Comparison of ENCODE assay signal across 1 cellular context in genomic region chr20:62377064-62377461, GRCh38.
TF ChIP-seq lines count a peak whose summit lies in the region.

No MANE protein-coding gene starts in this region.

TF ChIP-seq in SK-N-SH, 30 proteins besides CTCF, POLR2A, EP300 and RAD21 (continued from another document):
- TF ChIP-seq, protein P1, sequence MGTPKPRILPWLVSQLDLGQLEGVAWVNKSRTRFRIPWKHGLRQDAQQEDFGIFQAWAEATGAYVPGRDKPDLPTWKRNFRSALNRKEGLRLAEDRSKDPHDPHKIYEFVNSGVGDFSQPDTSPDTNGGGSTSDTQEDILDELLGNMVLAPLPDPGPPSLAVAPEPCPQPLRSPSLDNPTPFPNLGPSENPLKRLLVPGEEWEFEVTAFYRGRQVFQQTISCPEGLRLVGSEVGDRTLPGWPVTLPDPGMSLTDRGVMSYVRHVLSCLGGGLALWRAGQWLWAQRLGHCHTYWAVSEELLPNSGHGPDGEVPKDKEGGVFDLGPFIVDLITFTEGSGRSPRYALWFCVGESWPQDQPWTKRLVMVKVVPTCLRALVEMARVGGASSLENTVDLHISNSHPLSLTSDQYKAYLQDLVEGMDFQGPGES (IDR thresholded peaks at IDR 0.05; ENCODE audit: low read depth, low read length) = no peak
- TF ChIP-seq, protein P2, sequence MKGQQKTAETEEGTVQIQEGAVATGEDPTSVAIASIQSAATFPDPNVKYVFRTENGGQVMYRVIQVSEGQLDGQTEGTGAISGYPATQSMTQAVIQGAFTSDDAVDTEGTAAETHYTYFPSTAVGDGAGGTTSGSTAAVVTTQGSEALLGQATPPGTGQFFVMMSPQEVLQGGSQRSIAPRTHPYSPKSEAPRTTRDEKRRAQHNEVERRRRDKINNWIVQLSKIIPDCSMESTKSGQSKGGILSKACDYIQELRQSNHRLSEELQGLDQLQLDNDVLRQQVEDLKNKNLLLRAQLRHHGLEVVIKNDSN (IDR thresholded peaks at IDR 0.05; ENCODE audit: borderline replicate concordance, low read depth) = no peak
- TF ChIP-seq GABPA (IDR thresholded peaks at IDR 0.05; ENCODE audit: low read depth) = no peak
- TF ChIP-seq TEAD4 (IDR thresholded peaks at IDR 0.05; ENCODE audit: borderline replicate concordance, insufficient read depth) = no peak
